In genomic region chr2:201484805-201485204, GRCh38 we compare ENCODE assay signal across 25 cellular contexts.
"Had no signal": no experiment of that assay in that cellular context is flagged by ENCODE, and none has a peak within 500 bp of the region (broad histone marks: within the 10 kb centered on the region; RNA-seq: fewer than 3 reads in every experiment).

No MANE protein-coding gene starts in this region.

- H3K27ac ChIP-seq: coronary artery, esophagus muscularis mucosa, hepatocyte, neural progenitor cell, sigmoid colon, stomach, suprapubic skin, transverse colon had no signal

- H3K36me3 ChIP-seq: neural progenitor cell, suprapubic skin had no signal

- DNase-seq: activated B cell treated with CpG ODN at 0.5 μM for 24 hours; activated CD4-positive, alpha-beta T cell treated with anti-CD3 and anti-CD28 coated beads for 36 hours; activated CD4-positive, alpha-beta T cell treated with anti-CD3 and anti-CD28 coated beads, Interleukin-2, amount 50 U/mL, for 48 hours; activated CD8-positive, alpha-beta memory T cell treated with anti-CD3 and anti-CD28 coated beads, Interleukin-2, amount 50 U/mL, for 48 hours; activated naive CD4-positive, alpha-beta T cell treated with Interleukin-2 at 50 U/mL for 16 hours; activated T-cell treated with anti-CD3 and anti-CD28 coated beads, Interleukin-2, amount 50 U/mL, for 48 hours; amygdala; glutamatergic neuron; immature natural killer cell; naive thymus-derived CD8-positive, alpha-beta T cell; posterior cingulate gyrus; sigmoid colon; stimulated activated CD4-positive, alpha-beta T cell treated with anti-CD3 and anti-CD28 coated beads, Interleukin-15, amount 100 ng/mL, for 24 hours; stomach; T1000; transverse colon had no signal

- H3K9me3 ChIP-seq: esophagus muscularis mucosa, sigmoid colon, stomach, suprapubic skin, transverse colon had no signal

- H3K4me3 ChIP-seq: coronary artery, esophagus muscularis mucosa, hepatocyte, lung, neural progenitor cell, sigmoid colon, smooth muscle cell, stomach, suprapubic skin, transverse colon had no signal

- H3K27me3 ChIP-seq: esophagus muscularis mucosa, hepatocyte, neural progenitor cell, sigmoid colon, stomach, suprapubic skin, transverse colon had no signal

- H3K4me1 ChIP-seq: esophagus muscularis mucosa, neural progenitor cell, sigmoid colon, stomach, suprapubic skin, transverse colon had no signal

- ATAC-seq: activated CD4-positive, alpha-beta T cell treated with anti-CD3 and anti-CD28 coated beads for 36 hours; left lobe of liver; naive thymus-derived CD8-positive, alpha-beta T cell; stimulated activated memory B cell treated with anti-CD40 and anti-IgM and Interleukin-4, amounts not matched to agents 10 μg/mL and 1 μg/mL and 100 μg/mL, for 72 hours had no signal
